Comparison of ENCODE assay signal across 25 cellular contexts in genomic region chr14:21240417-21240816, GRCh38. TPM values are rescaled to one million over a fixed set of nuclear protein-coding genes. Genes with fewer than 3 reads are reported as not detected.
DNase-seq lines count a peak whose midpoint lies in the region; ATAC-seq, FAIRE-seq and TF ChIP-seq lines count a peak whose summit lies in the region.
"Had no signal": no experiment of that assay in that cellular context is flagged by ENCODE, and none has a peak within 500 bp of the region (broad histone marks: within the 10 kb centered on the region; RNA-seq: fewer than 3 reads in every experiment).

No MANE protein-coding gene starts in this region.

- H3K4me1 Mint-ChIP-seq in chondrocyte (ENCODE audit: low read depth), result peaks cover 42% of the 10 kb centered on the region

- no peak overlapping the region for H2AFZ ChIP-seq in trophoblast cell (ENCODE audit: insufficient read depth, low read length, poor library complexity)
- H2AFZ ChIP-seq: GM23248 had no signal

- H3K27me3 Mint-ChIP-seq in chondrocyte (ENCODE audit: low read depth), result no peaks in the 10 kb centered on the region
- H3K27me3 Mint-ChIP-seq: CD4-positive, CD25-positive, alpha-beta regulatory T cell; naive B cell had no signal

- H3K79me2 ChIP-seq in trophoblast cell (ENCODE audit: control insufficient read depth, insufficient read depth, low read length, poor library complexity), result peaks cover 21% of the 10 kb centered on the region

- 100% methylated on average over 2 of the region's 2 CpGs for WGBS in HUES64
- no CpG with 5 or more reads among the region's 2 CpGs for WGBS in trophoblast cell (ENCODE audit: extremely low coverage, insufficient coverage, insufficient read length)

- H2BK12ac ChIP-seq in trophoblast cell (ENCODE audit: low read length), result no peak overlapping the region

- no peaks in the 10 kb centered on the region for H3K79me1 ChIP-seq in trophoblast cell (ENCODE audit: low read length)

- H3K23ac ChIP-seq in trophoblast cell (ENCODE audit: low read length), result no peak overlapping the region

- 0 out of 2 replicates have a peak, but pooled peaks have one; percentile 25 for TF ChIP-seq POLR2A in GM12892 (IDR thresholded peaks at IDR 0.05; ENCODE audit: low read depth, low read length)

- H3K27me3 ChIP-seq in HUES64 (ENCODE audit: insufficient read depth, low read length), result no peaks in the 10 kb centered on the region
- no peaks in the 10 kb centered on the region for H3K27me3 ChIP-seq in trophoblast cell (ENCODE audit: insufficient read depth, low read length)
- H3K27me3 ChIP-seq: cardiac muscle cell, thyroid gland had no signal

- H3K4me1 ChIP-seq in HUES64 (ENCODE audit: insufficient read depth, low read length), result peaks cover 6% of the 10 kb centered on the region; the same call in 1 of the 2 replicates
- no peaks in the 10 kb centered on the region for H3K4me1 ChIP-seq in trophoblast cell (ENCODE audit: control insufficient read depth in 1 of 2, insufficient read depth in 2 of 2, low read length in 2 of 2)

- TF ChIP-seq CTCF in chondrocyte (IDR thresholded peaks at IDR 0.05), result no peak

- H3K4me3 Mint-ChIP-seq in chondrocyte (ENCODE audit: unreplicated experiment), result no peak overlapping the region
- H3K4me3 Mint-ChIP-seq: activated T-cell treated with anti-CD3 and anti-CD28 coated beads, Interleukin-2, amount 50 U/mL, for 4 hours; naive B cell had no signal

- H3K36me3 Mint-ChIP-seq in chondrocyte (ENCODE audit: low read depth), result peaks cover 11% of the 10 kb centered on the region

- H4K8ac ChIP-seq in trophoblast cell (ENCODE audit: low read depth, low read length), result no peak overlapping the region

- H3K14ac ChIP-seq in trophoblast cell (ENCODE audit: low read length), result no peak overlapping the region

- H3K27ac ChIP-seq in HUES64 (ENCODE audit: low read depth, low read length) (peak overlapping the region; percentile 20; the same call in 1 of the 2 replicates), trophoblast cell (ENCODE audit: low read depth, low read length) (no peak overlapping the region)
- H3K27ac ChIP-seq: GM23248, thyroid gland had no signal

- H3K9me3 ChIP-seq in HUES64 (ENCODE audit: insufficient read depth, low read depth, low read length) (no peaks in the 10 kb centered on the region), trophoblast cell (ENCODE audit: insufficient read depth, low read depth, low read length) (no peaks in the 10 kb centered on the region)
- H3K9me3 ChIP-seq: thyroid gland had no signal

- peak overlapping the region; percentile 89 for H3K4ac ChIP-seq in trophoblast cell (ENCODE audit: low read depth, low read length)

- no peak overlapping the region for H3K4me3 ChIP-seq in HUES64 (ENCODE audit: low read length)
- no peak overlapping the region for H3K4me3 ChIP-seq in trophoblast cell (ENCODE audit: low read depth, low read length)
- H3K4me3 ChIP-seq: cardiac muscle cell, GM23248, smooth muscle cell, thyroid gland had no signal

- H4K12ac ChIP-seq in trophoblast cell (ENCODE audit: low read depth, low read length), result no peak overlapping the region

- H4K91ac ChIP-seq in trophoblast cell (ENCODE audit: low read depth, low read length), result no peak overlapping the region

- H3K9ac ChIP-seq in HUES64 (ENCODE audit: low read depth, low read length) (no peak overlapping the region), trophoblast cell (ENCODE audit: low read length) (no peak overlapping the region)
- H3K9ac ChIP-seq: GM23248 had no signal

- FAIRE-seq in GM12892 (lab: Jason Lieb, UNC), result no peak
- FAIRE-seq: endothelial cell of umbilical vein, HTR-8/SVneo had no signal

- no peak overlapping the region for H2AK5ac ChIP-seq in trophoblast cell (ENCODE audit: low read length)

- H3K18ac ChIP-seq in trophoblast cell (ENCODE audit: low read length), result no peak overlapping the region

- H2BK120ac ChIP-seq in trophoblast cell (ENCODE audit: insufficient read depth, low read length, poor library complexity), result no peak overlapping the region

- ATAC-seq in GM21717 (IDR thresholded peaks at IDR 0.05; ENCODE audit: unreplicated experiment), result no peak
- ATAC-seq: activated T-cell treated with anti-CD3 and anti-CD28 coated beads, Interleukin-2, amount 50 U/mL, for 4 hours had no signal

- no peak overlapping the region for H2BK5ac ChIP-seq in trophoblast cell (ENCODE audit: low read depth, low read length, poor library complexity)

- peaks cover 97% of the 10 kb centered on the region for H3K36me3 ChIP-seq in HUES64 (ENCODE audit: insufficient read depth, low read length)
- H3K36me3 ChIP-seq in trophoblast cell (ENCODE audit: control insufficient read depth in 1 of 2, insufficient read depth in 2 of 2, low read length in 2 of 2), result peaks cover 32 to 37% of the 10 kb centered on the region in 2 experiments

- no peak overlapping the region for H3K4me2 ChIP-seq in trophoblast cell (ENCODE audit: low read length)
- H3K4me2 ChIP-seq: smooth muscle cell had no signal

- H3K27ac Mint-ChIP-seq in chondrocyte (ENCODE audit: unreplicated experiment), result peak overlapping the region; percentile 4

- no peak for DNase-seq in GM12892 (ENCODE audit: insufficient read length)
- DNase-seq in chondrocyte (ENCODE audit: low spot score), result no peak
- DNase-seq in trophoblast cell, result no peak
- no peak for DNase-seq in anterior cingulate cortex (lab: John Stamatoyannopoulos, UW)
- DNase-seq in GM19240 (ENCODE audit: insufficient read length, low spot score), result no peak
- DNase-seq: activated CD4-positive, CD25-positive, alpha-beta regulatory T cell treated with anti-CD3 and anti-CD28 coated beads, Interleukin-2, amount 50 U/mL, for 72 hours; activated CD8-positive, alpha-beta memory T cell treated with anti-CD3 and anti-CD28 coated beads for 24 hours; activated naive CD4-positive, alpha-beta T cell treated with Interleukin-2 at 50 U/mL for 16 hours; activated T-cell treated with anti-CD3 and anti-CD28 coated beads, Interleukin-2, amount 50 U/mL, for 4 hours; CD4-positive, CD25-positive, alpha-beta regulatory T cell; dermis blood vessel endothelial cell; GM23248; kidney glomerular epithelial cell; naive B cell; NCI-H510A; stimulated activated CD4-positive, alpha-beta T cell treated with anti-CD3 and anti-CD28 coated beads, Interleukin-2, amount 100 ng/mL, for 48 hours; stimulated activated naive CD4-positive, alpha-beta T cell treated with Interleukin-2 at 50 U/mL for 16 hours; thyroid gland had no signal

- no peaks in the 10 kb centered on the region for H3K9me3 Mint-ChIP-seq in chondrocyte (ENCODE audit: low read depth)
- H3K9me3 Mint-ChIP-seq: activated T-cell treated with anti-CD3 and anti-CD28 coated beads, Interleukin-2, amount 50 U/mL, for 4 hours; CD4-positive, CD25-positive, alpha-beta regulatory T cell; naive B cell had no signal

RNA-seq across cellular contexts. Expression of gene HNRNPC, which starts 28.8 kb away (rescaled TPM):
- polyA plus RNA-seq in GM12892 (2012; ENCODE audit: missing spikeins), result 674 TPM
- 908 TPM for polyA plus RNA-seq in HUES64 (2013, experiment 1 of 2)
- 975 TPM for polyA plus RNA-seq in HUES64 (2013, experiment 2 of 2)
- 286 to 352 TPM (median 291 TPM) in 3 replicates for total RNA-seq in chondrocyte
- 959 and 960 TPM in 2 replicates for polyA plus RNA-seq in trophoblast cell (2013)

RNA-seq across cellular contexts. Expression of gene RPGRIP1, which starts 39.5 kb away (rescaled TPM):
- not detected for polyA plus RNA-seq in GM12892 (2012; ENCODE audit: missing spikeins)
- 0.20 TPM for polyA plus RNA-seq in HUES64 (2013, experiment 1 of 2)
- polyA plus RNA-seq in HUES64 (2013, experiment 2 of 2), result 0.19 TPM
- not detected in 3 replicates for total RNA-seq in chondrocyte
- 0.01 TPM in 1 of 2 replicates, not detected in the other for polyA plus RNA-seq in trophoblast cell (2013)
- total RNA-seq: cardiac muscle cell; CD4-positive, CD25-positive, alpha-beta regulatory T cell; dermis blood vessel endothelial cell; endothelial cell of umbilical vein; GM23248; LHCN-M2; smooth muscle cell; thyroid gland had no signal
- polyA plus RNA-seq: endothelial cell of umbilical vein, GM23248, smooth muscle cell had no signal
